16 cellular contexts compared by ENCODE assay signal in genomic region chr14:103314496-103315277, GRCh38. TPM values are rescaled to one million over a fixed set of nuclear protein-coding genes. Genes with fewer than 3 reads are reported as not detected.
A peak's percentile ranks its signal among the peaks of the same experiment; 100 is the strongest.
DNase-seq lines count a peak whose midpoint lies in the region; ATAC-seq, FAIRE-seq and TF ChIP-seq lines count a peak whose summit lies in the region.
"Had no signal": no experiment of that assay in that cellular context is flagged by ENCODE, and none has a peak within 500 bp of the region (broad histone marks: within the 10 kb centered on the region; RNA-seq: fewer than 3 reads in every experiment).

No MANE protein-coding gene starts in this region.

- H3K9me1 ChIP-seq in K562 (ENCODE audit: control insufficient read depth, insufficient read depth, low read length): no peaks in the 10 kb centered on the region

- H3K27ac Mint-ChIP-seq in stimulated activated effector memory CD8-positive, alpha-beta T cell treated with anti-CD3 and anti-CD28 coated beads, Interleukin-12 subunit alpha, Interleukin-12 subunit beta, amount 100 ng/mL, for 72 hours: no peak overlapping the region
- H3K27ac Mint-ChIP-seq: CD4-positive, alpha-beta T cell had no signal

- no peaks in the 10 kb centered on the region for H3K79me2 ChIP-seq in K562 (ENCODE audit: control insufficient read depth, insufficient read depth, low read length)
- no peaks in the 10 kb centered on the region for H3K79me2 ChIP-seq in mesendoderm (ENCODE audit: control insufficient read depth, insufficient read depth, low read length)

- WGBS in K562 (ENCODE audit: insufficient coverage, low coverage, missing lambda C conversion rate): 0% methylated on average over 8 of the region's 13 CpGs
- WGBS in mesendoderm (ENCODE audit: extremely low coverage, insufficient coverage, low lambda C conversion rate): no CpG with 5 or more reads among the region's 13 CpGs
- 64 to 79% methylated on average over 13 of the region's 13 CpGs for WGBS in upper lobe of left lung, 2 donors

- no peak overlapping the region for H3K23ac ChIP-seq in mesendoderm (ENCODE audit: low read length)

- no peak overlapping the region for H3K4ac ChIP-seq in mesendoderm (ENCODE audit: low read depth, low read length)

- DNase-seq in Right ventricle myocardium inferior (ENCODE audit: missing footprints) (peak; percentile 39), left ventricle myocardium inferior (no peak), K562 (ENCODE audit: extremely low read depth in 1 of 4, low spot score in 3 of 4) (peak; percentile 58 to 89 (median 69)), mesendoderm (peak; percentile 16), upper lobe of left lung (no peak), HAP-1 (ENCODE audit: low spot score in 2 of 2) (no peak), kidney (no peak)
- no peak for DNase-seq in stimulated activated effector memory CD8-positive, alpha-beta T cell treated with anti-CD3 and anti-CD28 coated beads, Interleukin-12 subunit alpha, Interleukin-12 subunit beta, amount 100 ng/mL, for 72 hours (ENCODE audit: low spot score in 2 of 2)
- DNase-seq: activated CD4-positive, CD25-positive, alpha-beta regulatory T cell; activated naive CD4-positive, alpha-beta T cell treated with Interleukin-2 at 50 U/mL for 16 hours; CD4-positive, alpha-beta T cell; MG63; NCI-H1930; NCI-H524; PC-9 had no signal

- H2AFZ ChIP-seq in K562 (ENCODE audit: low read depth, low read length): peak overlapping the region; percentile 81
- H2AFZ ChIP-seq: PC-9 had no signal

- H4K5ac ChIP-seq in mesendoderm (ENCODE audit: low read length): no peak overlapping the region

- no peak overlapping the region for H3K4me3 ChIP-seq in left ventricle myocardium inferior
- no peak overlapping the region for H3K4me3 ChIP-seq in K562
- H3K4me3 ChIP-seq in mesendoderm (ENCODE audit: low read length): no peak overlapping the region
- no peak overlapping the region for H3K4me3 ChIP-seq in upper lobe of left lung
- no peak overlapping the region for H3K4me3 ChIP-seq in HAP-1
- H3K4me3 ChIP-seq in kidney (ENCODE audit: low read length in 2 of 2): no peak overlapping the region
- H3K4me3 ChIP-seq: GM12878, MG63, PC-9 had no signal

- TF ChIP-seq EP300 in K562 (IDR thresholded peaks at IDR 0.05; ENCODE audit: low read length) (peak; percentile 82; the same call in 1 of the 2 replicates), upper lobe of left lung (IDR thresholded peaks at IDR 0.05) (no peak)

- in situ Hi-C loops in K562 (cut with MboI): no loop called here
- in situ Hi-C loops in HAP-1 (cut with MboI; ENCODE audit: low sequenced_read_pairs): no loop called here

- TF ChIP-seq CTCF in left ventricle myocardium inferior (IDR thresholded peaks at IDR 0.05; ENCODE audit: borderline replicate concordance) (no peak), K562 (IDR thresholded peaks at IDR 0.05 in 2 of 3, conservative IDR thresholded peaks at IDR 0.05 in 1 of 3; ENCODE audit: insufficient read depth in 2 of 3, low read depth in 1 of 3, low read length in 3 of 3) (peak in 2 of 3 experiments; percentile 25 to 35; a peak in 3 of 6 replicates), upper lobe of left lung (IDR thresholded peaks at IDR 0.05) (no peak), kidney (IDR thresholded peaks at IDR 0.05; ENCODE audit: borderline replicate concordance, extremely low read depth, insufficient read depth) (no peak)

- intact Hi-C loops in Right ventricle myocardium inferior (cut with DNase I): no loop called here
- intact Hi-C loops in left ventricle myocardium inferior (cut with micrococcal nuclease): no loop called here
- intact Hi-C loops in K562 (cut with micrococcal nuclease): loop anchor here (2.0 kb wide), 1 partner anchor 18 kb away; no protein-coding TSS in a partner anchor
- intact Hi-C loops in kidney (cut with DNase I): no loop called here

- no peak overlapping the region for H2BK5ac ChIP-seq in mesendoderm (ENCODE audit: low read length)

- H4K8ac ChIP-seq in mesendoderm (ENCODE audit: low read depth, low read length): no peak overlapping the region

- no peak overlapping the region for H2BK15ac ChIP-seq in mesendoderm (replicated peaks; ENCODE audit: low read depth)

- no peaks in the 10 kb centered on the region for H3K9me3 Mint-ChIP-seq in stimulated activated effector memory CD8-positive, alpha-beta T cell treated with anti-CD3 and anti-CD28 coated beads, Interleukin-12 subunit alpha, Interleukin-12 subunit beta, amount 100 ng/mL, for 72 hours
- H3K9me3 Mint-ChIP-seq: CD4-positive, alpha-beta T cell had no signal

- no TSS peak for BruUV-seq in K562 (replicated peaks; lab: Mats Ljungman, UMichigan)

- FAIRE-seq in K562 (lab: Jason Lieb, UNC) (peak; percentile 93), kidney (lab: Jason Lieb, UNC) (no peak)
- FAIRE-seq: GM12878 had no signal

- TF ChIP-seq POLR2A in K562 (conservative IDR thresholded peaks at IDR 0.05) (no peak), upper lobe of left lung (IDR thresholded peaks at IDR 0.05) (no peak)

- H3K36me3 Mint-ChIP-seq in stimulated activated effector memory CD8-positive, alpha-beta T cell treated with anti-CD3 and anti-CD28 coated beads, Interleukin-12 subunit alpha, Interleukin-12 subunit beta, amount 100 ng/mL, for 72 hours: no peaks in the 10 kb centered on the region

- H3K18ac ChIP-seq in mesendoderm (ENCODE audit: low read length): no peak overlapping the region

- peaks cover 15% of the 10 kb centered on the region for H3K4me1 ChIP-seq in left ventricle myocardium inferior
- peaks cover 20 to 54% of the 10 kb centered on the region in 2 experiments for H3K4me1 ChIP-seq in K562 (replicated peaks in 1 of 2; ENCODE audit: control insufficient read depth in 2 of 2, insufficient read depth in 2 of 2, low read length in 2 of 2)
- H3K4me1 ChIP-seq in mesendoderm (ENCODE audit: control insufficient read depth, low read depth, low read length): no peaks in the 10 kb centered on the region
- peaks cover 4 to 27% (median 12%) of the 10 kb centered on the region in 4 donors for H3K4me1 ChIP-seq in upper lobe of left lung
- no peaks in the 10 kb centered on the region for H3K4me1 ChIP-seq in HAP-1
- H3K4me1 ChIP-seq in kidney (ENCODE audit: control insufficient read depth in 1 of 2, insufficient read depth in 1 of 2, low read depth in 1 of 2, low read length in 2 of 2): no peaks in the 10 kb centered on the region

- H3K56ac ChIP-seq in mesendoderm (ENCODE audit: low read length): no peak overlapping the region

- no peaks in the 10 kb centered on the region for H3K9me3 ChIP-seq in left ventricle myocardium inferior (replicated peaks)
- H3K9me3 ChIP-seq in K562 (replicated peaks; ENCODE audit: control insufficient read depth, insufficient read depth, low read depth, low read length): no peaks in the 10 kb centered on the region
- H3K9me3 ChIP-seq in upper lobe of left lung: no peaks in the 10 kb centered on the region
- H3K9me3 ChIP-seq in HAP-1: no peaks in the 10 kb centered on the region
- H3K9me3 ChIP-seq in kidney (ENCODE audit: control insufficient read depth in 1 of 2, low read length in 2 of 2): no peaks in the 10 kb centered on the region
- H3K9me3 ChIP-seq: MG63 had no signal

- H3K4me2 ChIP-seq in K562 (ENCODE audit: insufficient read depth, low read length) (peak overlapping the region; percentile 65), mesendoderm (ENCODE audit: low read length) (no peak overlapping the region)
- H3K4me2 ChIP-seq: PC-9 had no signal

- POLR2A ChIA-PET in K562 (lab: Yijun Ruan, JAX): interaction anchor here (0.5 to 3.3 kb wide), 8 partner anchors 14 to 404 kb away, joined by 3 to 12 read pairs (median 3); no protein-coding TSS in a partner anchor

- H3K27ac ChIP-seq in left ventricle myocardium inferior (replicated peaks) (no peak overlapping the region), K562 (ENCODE audit: extremely low read depth, low read depth, low read length) (peak overlapping the region; percentile 73), mesendoderm (ENCODE audit: low read depth, low read length) (no peak overlapping the region), upper lobe of left lung (peak overlapping the region in 3 of 4 donors; percentile 71 to 85 (median 80)), kidney (ENCODE audit: low read depth in 2 of 2, low read length in 2 of 2) (no peak overlapping the region)
- H3K27ac ChIP-seq: PC-9 had no signal

- H3K36me3 ChIP-seq in left ventricle myocardium inferior: no peaks in the 10 kb centered on the region
- H3K36me3 ChIP-seq in K562 (ENCODE audit: control insufficient read depth, insufficient read depth, low read length): no peaks in the 10 kb centered on the region
- H3K36me3 ChIP-seq in mesendoderm (ENCODE audit: control insufficient read depth, insufficient read depth, low read length): no peaks in the 10 kb centered on the region
- H3K36me3 ChIP-seq in upper lobe of left lung: no peaks in the 10 kb centered on the region
- H3K36me3 ChIP-seq in HAP-1 (replicated peaks): no peaks in the 10 kb centered on the region
- H3K36me3 ChIP-seq in kidney (ENCODE audit: control insufficient read depth in 1 of 2, insufficient read depth in 2 of 2, low read length in 2 of 2): no peaks in the 10 kb centered on the region
- H3K36me3 ChIP-seq: MG63 had no signal

- H3K9ac ChIP-seq in K562 (ENCODE audit: insufficient read depth in 1 of 2, low read depth in 2 of 2, low read length in 2 of 2): peak overlapping the region; percentile 55 to 68; a peak in 3 of 4 replicates
- H3K9ac ChIP-seq in mesendoderm (ENCODE audit: low read length): no peak overlapping the region
- no peak overlapping the region for H3K9ac ChIP-seq in kidney (ENCODE audit: low read length in 2 of 2)

- H2BK120ac ChIP-seq in mesendoderm (ENCODE audit: low read depth, low read length): no peak overlapping the region

- no peaks in the 10 kb centered on the region for H4K20me1 ChIP-seq in K562 (replicated peaks; ENCODE audit: control insufficient read depth, insufficient read depth, low read length)

- no peak overlapping the region for H2AK5ac ChIP-seq in mesendoderm (ENCODE audit: low read length)

- H3K27me3 ChIP-seq in left ventricle myocardium inferior (ENCODE audit: low read depth): peaks cover 7% of the 10 kb centered on the region
- H3K27me3 ChIP-seq in K562 (ENCODE audit: control insufficient read depth in 2 of 2, insufficient read depth in 2 of 2, low read length in 2 of 2): no peaks in the 10 kb centered on the region
- no peaks in the 10 kb centered on the region for H3K27me3 ChIP-seq in mesendoderm (ENCODE audit: insufficient read depth, low read length, poor library complexity)
- H3K27me3 ChIP-seq in upper lobe of left lung: no peaks in the 10 kb centered on the region
- H3K27me3 ChIP-seq in HAP-1 (ENCODE audit: low read depth): no peaks in the 10 kb centered on the region
- H3K27me3 ChIP-seq: MG63 had no signal

- peak; percentile 20 for ATAC-seq in Right ventricle myocardium inferior
- ATAC-seq in K562: peak; percentile 83
- no peak for ATAC-seq in upper lobe of left lung (ENCODE audit: low FRiP score in 2 of 2)
- no peak for ATAC-seq in stimulated activated effector memory CD8-positive, alpha-beta T cell treated with anti-CD3 and anti-CD28 coated beads, Interleukin-12 subunit alpha, Interleukin-12 subunit beta, amount 100 ng/mL, for 72 hours
- ATAC-seq: GM12878 had no signal

- peak in 1 of 2 experiments; percentile 18; a peak in 2 of 4 replicates for TF ChIP-seq RAD21 in K562 (CRISPR knock-in tag; conservative IDR thresholded peaks at IDR 0.05 in 1 of 2, IDR thresholded peaks at IDR 0.05 in 1 of 2)

- no peaks in the 10 kb centered on the region for H3K4me1 Mint-ChIP-seq in stimulated activated effector memory CD8-positive, alpha-beta T cell treated with anti-CD3 and anti-CD28 coated beads, Interleukin-12 subunit alpha, Interleukin-12 subunit beta, amount 100 ng/mL, for 72 hours

- no peaks in the 10 kb centered on the region for H3K79me1 ChIP-seq in mesendoderm (ENCODE audit: low read length)

- H3K4me3 Mint-ChIP-seq in stimulated activated effector memory CD8-positive, alpha-beta T cell treated with anti-CD3 and anti-CD28 coated beads, Interleukin-12 subunit alpha, Interleukin-12 subunit beta, amount 100 ng/mL, for 72 hours: no peak overlapping the region
- H3K4me3 Mint-ChIP-seq: CD4-positive, alpha-beta T cell had no signal

- CTCF ChIA-PET in K562 (lab: Yijun Ruan, JAX; ENCODE audit: low intra/inter-chr PET ratio): no interaction called here

RNA-seq across cellular contexts. Expression of gene EIF5, which starts 19.4 kb away (rescaled TPM):
- total RNA-seq in Right ventricle myocardium inferior: 252 TPM
- total RNA-seq in left ventricle myocardium inferior: 260 TPM
- 338 and 574 TPM in 2 replicates for total RNA-seq in K562 (2011; cell fraction: chromatin; rRNA removed; ENCODE audit: low replicate concordance)
- 188 and 198 TPM in 2 replicates for total RNA-seq in K562 (2011; cell fraction: nucleolus; rRNA removed)
- 241 and 245 TPM in 2 replicates for total RNA-seq in K562 (2011; cell fraction: nucleoplasm; rRNA removed)
- 118 and 174 TPM in 2 replicates for total RNA-seq in K562 (2014; rRNA removed)
- total RNA-seq in K562 (2014; rRNA removed; fragmentation: Illumina TruSeq; extraction: Trizol): 197 and 205 TPM in 2 replicates
- 176 and 190 TPM in 2 replicates for total RNA-seq in K562 (2015; rRNA removed; fragmentation: Illumina TruSeq; extraction: Trizol)
- 278 and 314 TPM in 2 replicates for total RNA-seq in K562 (2021)
- polyA plus RNA-seq in K562 (2011; rRNA removed): 347 and 442 TPM in 2 replicates
- 171 and 226 TPM in 2 replicates for polyA plus RNA-seq in K562 (2011; cell fraction: cytosol; rRNA removed)
- polyA plus RNA-seq in K562 (2011; cell fraction: nucleus; rRNA removed): 223 and 263 TPM in 2 replicates
- polyA plus RNA-seq in K562 (2012): 203 and 316 TPM in 2 replicates
- polyA plus RNA-seq in K562 (2014; fragmentation: Illumina TruSeq; extraction: Trizol): 192 and 286 TPM in 2 replicates
- 100 to 1,000 TPM in 1 of 2 experiments, 10 to 100 TPM in 1; 92.7 to 126 TPM for polyA plus RNA-seq in K562 (2014; fragmentation: Nextera tagmentation; extraction: Ambion mirVana)
- polyA plus RNA-seq in K562 (2014; rRNA removed): 134 and 152 TPM in 2 replicates
- 449 and 508 TPM in 2 replicates for polyA minus RNA-seq in K562 (2011; rRNA and poly(A)+ RNA removed)
- 113 and 158 TPM in 2 replicates for polyA minus RNA-seq in K562 (2011; cell fraction: cytosol; rRNA and poly(A)+ RNA removed)
- polyA minus RNA-seq in K562 (2011; cell fraction: nucleus; rRNA and poly(A)+ RNA removed): 117 and 192 TPM in 2 replicates
- polyA plus RNA-seq in mesendoderm (2013, experiment 1 of 2): 542 TPM
- 540 TPM for polyA plus RNA-seq in mesendoderm (2013, experiment 2 of 2)
- total RNA-seq in upper lobe of left lung: 100 to 1,000 TPM; 103 to 265 (median 176) TPM
- total RNA-seq in kidney: 229 TPM
- 91.2 TPM for polyA plus RNA-seq in kidney (ENCODE audit: insufficient read depth, low read depth, low replicate concordance)

Comparison
In these comparisons a context has a peak if more than half of its experiments do, and no peak if none do; other contexts are left out.
1. DNase-seq: peak in Right ventricle myocardium inferior (single experiment), K562 (4 of 4) and mesendoderm (single experiment); none in left ventricle myocardium inferior (single experiment), upper lobe of left lung (0 of 2), stimulated activated effector memory CD8-positive, alpha-beta T cell treated with anti-CD3 and anti-CD28 coated beads, Interleukin-12 subunit alpha, Interleukin-12 subunit beta, amount 100 ng/mL, for 72 hours (0 of 2), HAP-1 (0 of 2) and kidney (single experiment).
2. ATAC-seq: peak in Right ventricle myocardium inferior (single experiment) and K562 (single experiment); none in upper lobe of left lung (0 of 2) and stimulated activated effector memory CD8-positive, alpha-beta T cell treated with anti-CD3 and anti-CD28 coated beads, Interleukin-12 subunit alpha, Interleukin-12 subunit beta, amount 100 ng/mL, for 72 hours (single experiment).
3. H3K27ac ChIP-seq: peak in K562 (single experiment) and upper lobe of left lung (3 of 4); none in left ventricle myocardium inferior (single experiment), mesendoderm (single experiment) and kidney (0 of 2).
4. CTCF ChIP-seq: peak in K562 (2 of 3); none in left ventricle myocardium inferior (single experiment), upper lobe of left lung (0 of 6) and kidney (single experiment).
5. H3K9ac ChIP-seq: peak in K562 (2 of 2); none in mesendoderm (single experiment) and kidney (0 of 2).